ENCODE assay signal across 16 cellular contexts in genomic region chr1:198677027-198677426, GRCh38. TPM values are rescaled to one million over a fixed set of nuclear protein-coding genes. Genes with fewer than 3 reads are reported as not detected.
DNase-seq lines count a peak whose midpoint lies in the region; ATAC-seq, FAIRE-seq and TF ChIP-seq lines count a peak whose summit lies in the region.
"Had no signal": no experiment of that assay in that cellular context is flagged by ENCODE, and none has a peak within 500 bp of the region (broad histone marks: within the 10 kb centered on the region; RNA-seq: fewer than 3 reads in every experiment).

No MANE protein-coding gene starts in this region.

- no peaks in the 10 kb centered on the region for H4K20me1 ChIP-seq in PC-3 (ENCODE audit: low read length)
- H4K20me1 ChIP-seq in GM12878 (ENCODE audit: control insufficient read depth, insufficient read depth), result no peaks in the 10 kb centered on the region

- H3K9ac ChIP-seq in PC-3 (ENCODE audit: low read length) (no peak overlapping the region), GM12878 (ENCODE audit: control insufficient read depth, insufficient read depth, low read length) (no peak overlapping the region)

- TF ChIP-seq CTCF in PC-3 (conservative IDR thresholded peaks at IDR 0.05; ENCODE audit: low read depth, low read length) (no peak), GM12878 (IDR thresholded peaks at IDR 0.05 in 2 of 3, conservative IDR thresholded peaks at IDR 0.05 in 1 of 3; ENCODE audit: control insufficient read depth in 2 of 3, extremely low read depth in 1 of 3, insufficient read depth in 1 of 3, low read depth in 3 of 3, low read length in 3 of 3) (no peak), body of pancreas (IDR thresholded peaks at IDR 0.05) (no peak), WERI-Rb-1 (IDR thresholded peaks at IDR 0.05; ENCODE audit: low read depth, low read length) (no peak)

- peak overlapping the region; percentile 74 for H3K4me3 Mint-ChIP-seq in activated naive CD4-positive, alpha-beta T cell treated with anti-CD3 and anti-CD28 coated beads, Interleukin-2, amount 10 ng/mL, durations not matched to agents 7 days and 5 days
- peak overlapping the region; percentile 58 to 81 for H3K4me3 Mint-ChIP-seq in stimulated activated naive CD8-positive, alpha-beta T cell treated with anti-CD3 and anti-CD28 coated beads, Interleukin-15, amount 100 ng/mL, for 72 hours

- H3K4me1 Mint-ChIP-seq in activated naive CD4-positive, alpha-beta T cell treated with anti-CD3 and anti-CD28 coated beads, Interleukin-2, amount 10 ng/mL, durations not matched to agents 7 days and 5 days, result peaks cover 90% of the 10 kb centered on the region
- peaks cover 84% of the 10 kb centered on the region for H3K4me1 Mint-ChIP-seq in stimulated activated naive CD8-positive, alpha-beta T cell treated with anti-CD3 and anti-CD28 coated beads, Interleukin-15, amount 100 ng/mL, for 72 hours

- H3K36me3 ChIP-seq in PC-3 (ENCODE audit: low read depth, low read length) (no peaks in the 10 kb centered on the region), GM12878 (ENCODE audit: control insufficient read depth in 2 of 2, insufficient read depth in 2 of 2, low read length in 1 of 2) (peaks cover 3 to 5% of the 10 kb centered on the region in 2 experiments; a peak in 3 of 4 replicates), body of pancreas (replicated peaks in 1 of 2; ENCODE audit: insufficient read depth in 1 of 2, low read depth in 2 of 2) (no peaks in the 10 kb centered on the region), WERI-Rb-1 (no peaks in the 10 kb centered on the region)
- H3K36me3 ChIP-seq: colonic mucosa had no signal

- H3F3A ChIP-seq in PC-3 (ENCODE audit: low read length, unreplicated experiment), result peaks cover 5% of the 10 kb centered on the region

- H3K9me2 ChIP-seq in PC-3 (replicated peaks; ENCODE audit: low read length), result no peaks in the 10 kb centered on the region

- RAD21 ChIA-PET in GM12878 (lab: Charles Lee; ENCODE audit: unreplicated experiment), result interaction anchor here (0.8 to 3.2 kb wide), 7 partner anchors 9 to 78 kb away, joined by 3 to 28 read pairs (median 3); partner anchors contain the start of gene PTPRC

- SMC1A ChIA-PET in GM12878 (lab: Charles Lee; ENCODE audit: uncharacterized antibody, unreplicated experiment), result interaction anchor here (1.0 to 2.7 kb wide), 7 partner anchors 7 to 71 kb away, joined by 3 to 12 read pairs (median 8); no protein-coding TSS in a partner anchor

- no peak overlapping the region for H3K4me2 ChIP-seq in PC-3 (ENCODE audit: low read length)
- no peak overlapping the region for H3K4me2 ChIP-seq in GM12878 (ENCODE audit: control insufficient read depth, insufficient read depth)

- in situ Hi-C loops in GM12878 (cut with MboI), result loop anchor here (10.0 to 25.0 kb wide), 3 partner anchors 512 to 1140 kb away; partner anchors contain the start of genes C1orf53 and LHX9

- TF ChIP-seq EP300 in GM12878 (IDR thresholded peaks at IDR 0.05; ENCODE audit: borderline replicate concordance in 1 of 2, control insufficient read depth in 1 of 2, low read depth in 2 of 2, low read length in 2 of 2), result no peak

- H3K9me3 ChIP-seq in PC-3 (ENCODE audit: low read length) (no peaks in the 10 kb centered on the region), GM12878 (replicated peaks; ENCODE audit: control insufficient read depth, insufficient read depth, low read length) (no peaks in the 10 kb centered on the region; the same call in 1 of the 3 replicates), body of pancreas (no peaks in the 10 kb centered on the region), WERI-Rb-1 (ENCODE audit: severe bottlenecking) (no peaks in the 10 kb centered on the region)
- H3K9me3 ChIP-seq: colonic mucosa had no signal

- H2AFZ ChIP-seq in PC-3 (ENCODE audit: low read length), result no peak overlapping the region; the same call in 1 of the 2 replicates
- no peak overlapping the region for H2AFZ ChIP-seq in GM12878 (ENCODE audit: control insufficient read depth, low read depth, low read length)

- no peaks in the 10 kb centered on the region for H3K27me3 ChIP-seq in PC-3 (ENCODE audit: low read length)
- H3K27me3 ChIP-seq in GM12878 (replicated peaks in 1 of 2; ENCODE audit: control insufficient read depth in 2 of 2, insufficient read depth in 2 of 2, low read length in 1 of 2), result no peaks in the 10 kb centered on the region
- peaks cover 0 to 2% of the 10 kb centered on the region in 2 donors for H3K27me3 ChIP-seq in body of pancreas
- no peaks in the 10 kb centered on the region for H3K27me3 ChIP-seq in WERI-Rb-1 (ENCODE audit: insufficient read depth, low read depth, severe bottlenecking)
- H3K27me3 ChIP-seq: colonic mucosa had no signal

- CTCF ChIA-PET in activated naive CD4-positive, alpha-beta T cell treated with anti-CD3 and anti-CD28 coated beads, Interleukin-2, amount 10 ng/mL, durations not matched to agents 7 days and 5 days (lab: Charles Lee), result interaction anchor here (0.9 to 1.2 kb wide), 2 partner anchors 10 to 56 kb away, joined by 3 to 5 read pairs; no protein-coding TSS in a partner anchor
- CTCF ChIA-PET in PC-3 (lab: Charles Lee) (interaction anchor here (0.7 kb wide), 1 partner anchor 9 kb away, joined by 3 read pairs; no protein-coding TSS in a partner anchor), GM12878 (lab: Yijun Ruan, JAX) (interaction anchor here (1.0 to 1.4 kb wide), 3 partner anchors 10 to 25 kb away, joined by 3 to 6 read pairs (median 3); no protein-coding TSS in a partner anchor)

- no peak for DNase-seq in activated naive CD4-positive, alpha-beta T cell treated with anti-CD3 and anti-CD28 coated beads, Interleukin-2, amount 10 ng/mL, durations not matched to agents 7 days and 5 days
- no peak for DNase-seq in activated naive CD4-positive, alpha-beta T cell treated with anti-CD3 and anti-CD28 coated beads, Interleukin-2, amount 50 U/mL, for 16 hours
- DNase-seq in PC-3, result peak; percentile 23
- DNase-seq in GM12878 (ENCODE audit: low read depth, low spot score), result no peak
- DNase-seq in stimulated activated naive CD8-positive, alpha-beta T cell treated with anti-CD3 and anti-CD28 coated beads, Interleukin-15, amount 100 ng/mL, for 72 hours, result no peak
- DNase-seq in body of pancreas, result no peak
- DNase-seq in WERI-Rb-1, result no peak
- no peak for DNase-seq in DMS153 (lab: John Stamatoyannopoulos, UW)
- DNase-seq: activated CD4-positive, CD25-positive, alpha-beta regulatory T cell; colonic mucosa; DMS79 treated with DMSO at 0.1 percent for 48 hours; NCI-H1048; Right ventricle myocardium superior had no signal

- ATAC-seq in PC-3, result no peak
- ATAC-seq in GM12878, result no peak
- ATAC-seq in stimulated activated naive CD8-positive, alpha-beta T cell treated with anti-CD3 and anti-CD28 coated beads, Interleukin-15, amount 100 ng/mL, for 72 hours, result no peak
- ATAC-seq in body of pancreas, result no peak

- peak overlapping the region; percentile 88 for H3K27ac Mint-ChIP-seq in activated naive CD4-positive, alpha-beta T cell treated with anti-CD3 and anti-CD28 coated beads, Interleukin-2, amount 10 ng/mL, durations not matched to agents 7 days and 5 days
- peak overlapping the region; percentile 30 to 98 for H3K27ac Mint-ChIP-seq in stimulated activated naive CD8-positive, alpha-beta T cell treated with anti-CD3 and anti-CD28 coated beads, Interleukin-15, amount 100 ng/mL, for 72 hours

- no peaks in the 10 kb centered on the region for H3K79me2 ChIP-seq in PC-3 (ENCODE audit: low read length)
- peaks cover 17% of the 10 kb centered on the region for H3K79me2 ChIP-seq in GM12878 (ENCODE audit: control insufficient read depth, insufficient read depth, low read length)

- WGBS in GM12878 (ENCODE audit: insufficient coverage, insufficient replicate concordance, low lambda C conversion rate, missing lambda C conversion rate), result 0% methylated on average over 1 of the region's 1 CpG
- 36 to 39% methylated on average over 1 of the region's 1 CpG for WGBS in body of pancreas, 2 donors

- POLR2A ChIA-PET in PC-3 (lab: Charles Lee; ENCODE audit: unreplicated experiment), result no interaction called here
- POLR2A ChIA-PET in GM12878 (lab: Charles Lee), result interaction anchor here (1.1 to 3.6 kb wide), 2 partner anchors 8 to 27 kb away, joined by 4 to 17 read pairs; no protein-coding TSS in a partner anchor

- no peak for FAIRE-seq in GM12878 (lab: Jason Lieb, UNC)
- FAIRE-seq: H54 had no signal

- peaks cover 70% of the 10 kb centered on the region for H3K36me3 Mint-ChIP-seq in activated naive CD4-positive, alpha-beta T cell treated with anti-CD3 and anti-CD28 coated beads, Interleukin-2, amount 10 ng/mL, durations not matched to agents 7 days and 5 days

- H3K4me3 ChIP-seq in PC-3 (ENCODE audit: low read length) (no peak overlapping the region), GM12878 (no peak overlapping the region), body of pancreas (no peak overlapping the region), WERI-Rb-1 (ENCODE audit: low read depth, low read length) (no peak overlapping the region)
- H3K4me3 ChIP-seq: colonic mucosa had no signal

- intact Hi-C loops in PC-3 (cut with micrococcal nuclease) (no loop called here), GM12878 (cut with micrococcal nuclease; ENCODE audit: unreplicated experiment) (no loop called here), body of pancreas (cut with DNase I) (no loop called here)

- H3K27ac ChIP-seq in PC-3 (ENCODE audit: low read length), result no peak overlapping the region
- peak overlapping the region; percentile 18; the same call in 1 of the 2 replicates for H3K27ac ChIP-seq in GM12878 (ENCODE audit: control insufficient read depth, insufficient read depth)
- H3K27ac ChIP-seq in body of pancreas, result no peak overlapping the region
- H3K27ac ChIP-seq in WERI-Rb-1, result no peak overlapping the region

- BruUV-seq in PC-3 (replicated peaks; lab: Mats Ljungman, UMichigan), result no TSS peak
- no TSS peak for BruUV-seq in GM12878 (replicated peaks; lab: Mats Ljungman, UMichigan)

- no peaks in the 10 kb centered on the region for H3K27me3 Mint-ChIP-seq in activated naive CD4-positive, alpha-beta T cell treated with anti-CD3 and anti-CD28 coated beads, Interleukin-2, amount 10 ng/mL, durations not matched to agents 7 days and 5 days
- H3K27me3 Mint-ChIP-seq in stimulated activated naive CD8-positive, alpha-beta T cell treated with anti-CD3 and anti-CD28 coated beads, Interleukin-15, amount 100 ng/mL, for 72 hours, result no peaks in the 10 kb centered on the region

- TF ChIP-seq RAD21 in GM12878 (IDR thresholded peaks at IDR 0.05; ENCODE audit: insufficient read depth, low read depth, low read length), result no peak

- H3K4me1 ChIP-seq in PC-3 (ENCODE audit: insufficient read depth, low read length), result peaks cover 42% of the 10 kb centered on the region
- peaks cover 48% of the 10 kb centered on the region for H3K4me1 ChIP-seq in GM12878 (ENCODE audit: control insufficient read depth, insufficient read depth, low read length)
- peaks cover 4% of the 10 kb centered on the region for H3K4me1 ChIP-seq in body of pancreas
- H3K4me1 ChIP-seq: colonic mucosa had no signal

- H3K9me3 Mint-ChIP-seq in activated naive CD4-positive, alpha-beta T cell treated with anti-CD3 and anti-CD28 coated beads, Interleukin-2, amount 10 ng/mL, durations not matched to agents 7 days and 5 days, result peaks cover 2% of the 10 kb centered on the region
- H3K9me3 Mint-ChIP-seq in stimulated activated naive CD8-positive, alpha-beta T cell treated with anti-CD3 and anti-CD28 coated beads, Interleukin-15, amount 100 ng/mL, for 72 hours, result no peaks in the 10 kb centered on the region

- TF ChIP-seq POLR2A in GM12878 (IDR thresholded peaks at IDR 0.05; ENCODE audit: low read depth, low read length) (no peak), body of pancreas (IDR thresholded peaks at IDR 0.05) (no peak)

RNA-seq across cellular contexts. Expression of gene PTPRC, which starts 38.2 kb away (rescaled TPM):
- total RNA-seq in PC-3 (2014; rRNA removed) (0.11 TPM in 1 of 2 replicates, not detected in the other), GM12878 (2014; rRNA removed) (117 and 136 TPM in 2 replicates), GM12878 (2014; rRNA removed; fragmentation: Illumina TruSeq; extraction: Trizol) (167 and 171 TPM in 2 replicates), GM12878 (2021) (154 and 157 TPM in 2 replicates), body of pancreas (1 to 10 TPM; 3.3 to 9.9 TPM)
- 586 and 675 TPM in 2 replicates for total RNA-seq in GM12878 (2013; cell fraction: nucleolus; rRNA removed)
- 57.1 TPM for polyA plus RNA-seq in GM12878 (2011; ENCODE audit: low read depth)
- polyA plus RNA-seq in GM12878 (2011; rRNA removed) (171 and 221 TPM in 2 replicates), GM12878 (2014; fragmentation: Illumina TruSeq; extraction: Trizol) (156 and 163 TPM in 2 replicates), GM12878 (2014; fragmentation: Nextera tagmentation; extraction: Ambion mirVana) (10 to 100 TPM; 72.9 to 73.6 TPM), GM12878 (2014; rRNA removed) (75.1 and 80.9 TPM in 2 replicates), GM12878 (2016; fragmentation: Nextera tagmentation; extraction: Ambion mirVana) (100 to 1,000 TPM; 117 to 119 TPM)
- 125 and 161 TPM in 2 replicates for polyA plus RNA-seq in GM12878 (2011; cell fraction: cytosol; rRNA removed)
- polyA plus RNA-seq in GM12878 (2011; cell fraction: nucleus; rRNA removed), result 106 and 128 TPM in 2 replicates
- 67.1 and 78.4 TPM in 2 replicates for polyA plus RNA-seq in GM12878 (2012)
- 240 and 280 TPM in 2 replicates for polyA minus RNA-seq in GM12878 (2011; rRNA and poly(A)+ RNA removed)
- 70.3 and 72.0 TPM in 2 replicates for polyA minus RNA-seq in GM12878 (2011; cell fraction: cytosol; rRNA and poly(A)+ RNA removed)
- polyA minus RNA-seq in GM12878 (2011; cell fraction: nucleus; rRNA and poly(A)+ RNA removed), result 150 and 243 TPM in 2 replicates
- total RNA-seq: HT-29, pulmonary artery endothelial cell had no signal

Comparison
In these comparisons a context has a peak if more than half of its experiments do, and no peak if none do; other contexts are left out.
1. RNA of gene PTPRC, which starts 38.2 kb away (total RNA-seq): 117 to 675 TPM in GM12878; 3.3 to 9.9 TPM in body of pancreas and 0.11 TPM in PC-3; every median in the first group is over 10 times any median in the second.